ENCODE assay signal across 17 cellular contexts in genomic region chr12:88308825-88309224, GRCh38.
DNase-seq lines count a peak whose midpoint lies in the region; ATAC-seq, FAIRE-seq and TF ChIP-seq lines count a peak whose summit lies in the region.
"Had no signal": no experiment of that assay in that cellular context is flagged by ENCODE, and none has a peak within 500 bp of the region (broad histone marks: within the 10 kb centered on the region; RNA-seq: fewer than 3 reads in every experiment).

No MANE protein-coding gene starts in this region.

- no peak for ATAC-seq in GM19395 (IDR thresholded peaks at IDR 0.05; ENCODE audit: unreplicated experiment)
- ATAC-seq: activated CD8-positive, alpha-beta T cell treated with anti-CD3 and anti-CD28 coated beads for 36 hours; left cardiac atrium had no signal

- no peak overlapping the region for H3K27ac ChIP-seq in small intestine (ENCODE audit: low read depth in 1 of 2, low read length in 1 of 2)
- H3K27ac ChIP-seq: SJCRH30, testis had no signal

- TF ChIP-seq CTCF in fibroblast of mammary gland (conservative IDR thresholded peaks at IDR 0.05; ENCODE audit: control insufficient read depth, insufficient read depth, low read depth, low read length), result no peak

- no peaks in the 10 kb centered on the region for H3K9me3 ChIP-seq in small intestine (ENCODE audit: control insufficient read depth, low read depth)
- H3K9me3 ChIP-seq: heart left ventricle, SJCRH30, testis had no signal

- no peak overlapping the region for H3K4me3 ChIP-seq in fibroblast of mammary gland (ENCODE audit: control insufficient read depth, low read depth, low read length)
- no peak overlapping the region for H3K4me3 ChIP-seq in small intestine (ENCODE audit: low read depth in 1 of 2, low read length in 2 of 2)
- H3K4me3 ChIP-seq: heart left ventricle, SJCRH30, testis had no signal

- H3K4me1 ChIP-seq in small intestine (ENCODE audit: control insufficient read depth in 2 of 2, insufficient read depth in 1 of 2, low read depth in 1 of 2, low read length in 1 of 2), result no peaks in the 10 kb centered on the region

- FAIRE-seq in H54 (lab: Jason Lieb, UNC), result peak; percentile 74
- peak; percentile 36 for FAIRE-seq in small intestine (lab: Jason Lieb, UNC)
- FAIRE-seq: TTC549 had no signal

- TF ChIP-seq POLR2A in H54 (IDR thresholded peaks at IDR 0.05; ENCODE audit: low read depth, low read length), result no peak

- H3K36me3 ChIP-seq in small intestine (ENCODE audit: control insufficient read depth in 2 of 2, insufficient read depth in 2 of 2, low read length in 2 of 2), result no peaks in the 10 kb centered on the region
- H3K36me3 ChIP-seq: heart left ventricle, SJCRH30 had no signal

- DNase-seq in H54 (ENCODE audit: insufficient read length, low spot score) (no peak), T1000 (lab: John Stamatoyannopoulos, UW) (peak; percentile 69), fibroblast of mammary gland (ENCODE audit: low read depth) (peak; percentile 98), small intestine (no peak), NCI-H2171 treated with DMSO at 0.1 percent for 48 hours (lab: John Stamatoyannopoulos, UW) (no peak), NCI-H1694 treated with DMSO at 0.1 percent for 48 hours (lab: John Stamatoyannopoulos, UW) (no peak)
- DNase-seq: activated CD8-positive, alpha-beta T cell treated with anti-CD3 and anti-CD28 coated beads for 36 hours; aorta; CD4-positive, CD25-positive, alpha-beta regulatory T cell; heart left ventricle; left cardiac atrium; MV-4-11; NCI-H2171; SJCRH30; testis had no signal

- no peaks in the 10 kb centered on the region for H3K27me3 ChIP-seq in small intestine (ENCODE audit: control insufficient read depth in 2 of 2, insufficient read depth in 2 of 2, low read length in 2 of 2)
- H3K27me3 ChIP-seq: heart left ventricle, SJCRH30, testis had no signal

Comparison
In these comparisons a context has a peak if more than half of its experiments do, and no peak if none do; other contexts are left out.
1. DNase-seq: peak in T1000 (single experiment) and fibroblast of mammary gland (single experiment); none in H54 (single experiment), small intestine (single experiment), NCI-H2171 treated with DMSO at 0.1 percent for 48 hours (single experiment) and NCI-H1694 treated with DMSO at 0.1 percent for 48 hours (single experiment).